In genomic region chr6:120111001-120111400, GRCh38 we compare ENCODE assay signal across 11 cellular contexts.
"Had no signal": no experiment of that assay in that cellular context is flagged by ENCODE, and none has a peak within 500 bp of the region (broad histone marks: within the 10 kb centered on the region; RNA-seq: fewer than 3 reads in every experiment).

No MANE protein-coding gene starts in this region.

- H3K4me3 ChIP-seq: GM23248, GM23338, HAP-1 had no signal

- H3K36me3 ChIP-seq: HAP-1 had no signal

- H3K4me2 ChIP-seq: GM23338 had no signal

- H3K27ac ChIP-seq: GM23248 had no signal

- H2AFZ ChIP-seq: GM23248, GM23338 had no signal

- ATAC-seq: GM23338, HCT116 had no signal

- FAIRE-seq: H1, H54 had no signal

- DNase-seq: GM23248, GOT3, H7, H9, HCEC 1CT, HFFc6 had no signal

- H3K9ac ChIP-seq: GM23248 had no signal

- H3K9me3 ChIP-seq: HAP-1 had no signal
